ENCODE assay signal across 3 cellular contexts in genomic region chr1:186424539-186424938, GRCh38.
TF ChIP-seq lines count a peak whose summit lies in the region.

No MANE protein-coding gene starts in this region.

TF ChIP-seq in liver, 16 proteins besides CTCF, POLR2A, EP300 and RAD21:
- TF ChIP-seq SP1 (IDR thresholded peaks at IDR 0.05) (peak; percentile 21), HNF4G (IDR thresholded peaks at IDR 0.05) (no peak)

TF ChIP-seq in HepG2, 621 proteins besides CTCF, POLR2A, EP300 and RAD21:
- TF ChIP-seq ZNF431 (CRISPR knock-in tag; IDR thresholded peaks at IDR 0.05; ENCODE audit: borderline replicate concordance, low read depth) (no peak), HMG20B (CRISPR knock-in tag; conservative IDR thresholded peaks at IDR 0.05) (no peak), ZNF792 (CRISPR knock-in tag; IDR thresholded peaks at IDR 0.05) (no peak), TAF1 (CRISPR knock-in tag; IDR thresholded peaks at IDR 0.05) (no peak), ZNF530 (CRISPR knock-in tag; IDR thresholded peaks at IDR 0.05; ENCODE audit: low read depth) (no peak), ZBTB8A (CRISPR knock-in tag; IDR thresholded peaks at IDR 0.05; ENCODE audit: borderline replicate concordance, low read depth) (no peak), ZNF256 (CRISPR knock-in tag; conservative IDR thresholded peaks at IDR 0.05) (no peak), FOXA3 (CRISPR knock-in tag; IDR thresholded peaks at IDR 0.05) (no peak)
- TF ChIP-seq, protein P1, sequence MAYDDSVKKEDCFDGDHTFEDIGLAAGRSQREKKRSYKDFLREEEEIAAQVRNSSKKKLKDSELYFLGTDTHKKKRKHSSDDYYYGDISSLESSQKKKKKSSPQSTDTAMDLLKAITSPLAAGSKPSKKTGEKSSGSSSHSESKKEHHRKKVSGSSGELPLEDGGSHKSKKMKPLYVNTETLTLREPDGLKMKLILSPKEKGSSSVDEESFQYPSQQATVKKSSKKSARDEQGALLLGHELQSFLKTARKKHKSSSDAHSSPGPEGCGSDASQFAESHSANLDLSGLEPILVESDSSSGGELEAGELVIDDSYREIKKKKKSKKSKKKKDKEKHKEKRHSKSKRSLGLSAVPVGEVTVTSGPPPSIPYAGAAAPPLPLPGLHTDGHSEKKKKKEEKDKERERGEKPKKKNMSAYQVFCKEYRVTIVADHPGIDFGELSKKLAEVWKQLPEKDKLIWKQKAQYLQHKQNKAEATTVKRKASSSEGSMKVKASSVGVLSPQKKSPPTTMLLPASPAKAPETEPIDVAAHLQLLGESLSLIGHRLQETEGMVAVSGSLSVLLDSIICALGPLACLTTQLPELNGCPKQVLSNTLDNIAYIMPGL (CRISPR knock-in tag; IDR thresholded peaks at IDR 0.05; ENCODE audit: borderline replicate concordance in 1 of 2, low read depth in 1 of 2): no peak
- TF ChIP-seq, protein P2, sequence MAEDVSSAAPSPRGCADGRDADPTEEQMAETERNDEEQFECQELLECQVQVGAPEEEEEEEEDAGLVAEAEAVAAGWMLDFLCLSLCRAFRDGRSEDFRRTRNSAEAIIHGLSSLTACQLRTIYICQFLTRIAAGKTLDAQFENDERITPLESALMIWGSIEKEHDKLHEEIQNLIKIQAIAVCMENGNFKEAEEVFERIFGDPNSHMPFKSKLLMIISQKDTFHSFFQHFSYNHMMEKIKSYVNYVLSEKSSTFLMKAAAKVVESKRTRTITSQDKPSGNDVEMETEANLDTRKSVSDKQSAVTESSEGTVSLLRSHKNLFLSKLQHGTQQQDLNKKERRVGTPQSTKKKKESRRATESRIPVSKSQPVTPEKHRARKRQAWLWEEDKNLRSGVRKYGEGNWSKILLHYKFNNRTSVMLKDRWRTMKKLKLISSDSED (CRISPR knock-in tag; IDR thresholded peaks at IDR 0.05): no peak
- TF ChIP-seq, protein P3, sequence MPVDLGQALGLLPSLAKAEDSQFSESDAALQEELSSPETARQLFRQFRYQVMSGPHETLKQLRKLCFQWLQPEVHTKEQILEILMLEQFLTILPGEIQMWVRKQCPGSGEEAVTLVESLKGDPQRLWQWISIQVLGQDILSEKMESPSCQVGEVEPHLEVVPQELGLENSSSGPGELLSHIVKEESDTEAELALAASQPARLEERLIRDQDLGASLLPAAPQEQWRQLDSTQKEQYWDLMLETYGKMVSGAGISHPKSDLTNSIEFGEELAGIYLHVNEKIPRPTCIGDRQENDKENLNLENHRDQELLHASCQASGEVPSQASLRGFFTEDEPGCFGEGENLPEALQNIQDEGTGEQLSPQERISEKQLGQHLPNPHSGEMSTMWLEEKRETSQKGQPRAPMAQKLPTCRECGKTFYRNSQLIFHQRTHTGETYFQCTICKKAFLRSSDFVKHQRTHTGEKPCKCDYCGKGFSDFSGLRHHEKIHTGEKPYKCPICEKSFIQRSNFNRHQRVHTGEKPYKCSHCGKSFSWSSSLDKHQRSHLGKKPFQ (CRISPR knock-in tag; IDR thresholded peaks at IDR 0.05; ENCODE audit: insufficient replicate concordance): no peak

TF ChIP-seq in K562, 482 proteins besides CTCF, POLR2A, EP300 and RAD21:
- TF ChIP-seq TFAP4 (CRISPR knock-in tag; IDR thresholded peaks at IDR 0.05; ENCODE audit: borderline replicate concordance) (peak; percentile 34), E2F4 (CRISPR knock-in tag; IDR thresholded peaks at IDR 0.05; ENCODE audit: low read depth) (no peak), PKNOX1 (IDR thresholded peaks at IDR 0.05) (peak; percentile 26; the same call in 1 of the 2 replicates), IRF9 (tag; IDR thresholded peaks at IDR 0.05) (no peak), NFIC (IDR thresholded peaks at IDR 0.05) (peak; percentile 48), POLR3G (IDR thresholded peaks at IDR 0.05; ENCODE audit: extremely low read depth, insufficient read length, insufficient replicate concordance) (no peak), ZNF311 (CRISPR knock-in tag; IDR thresholded peaks at IDR 0.05) (no peak), ZBTB9 (CRISPR knock-in tag; IDR thresholded peaks at IDR 0.05) (peak; percentile 95)
